ENCODE assay signal across 2 cellular contexts in the genomic region with DNA sequence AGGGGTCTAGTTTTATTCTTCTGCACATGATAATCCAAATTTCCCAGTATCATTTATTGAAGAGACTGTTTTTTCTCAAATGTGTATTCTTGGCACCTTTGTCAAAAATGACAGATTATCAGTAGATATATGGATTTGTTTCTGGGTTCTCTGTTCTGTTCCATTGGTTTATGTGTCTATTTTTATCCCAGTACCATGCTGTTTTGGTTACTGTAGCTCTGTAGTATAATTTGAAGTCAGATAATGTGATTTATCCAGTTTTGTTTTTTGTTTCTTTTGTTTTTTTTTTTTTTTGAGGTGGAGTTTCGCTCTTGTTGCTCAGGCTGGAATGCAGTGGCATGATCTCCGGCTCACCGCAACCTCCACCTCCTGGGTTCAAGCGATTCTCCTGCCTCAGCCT.
"Had no signal": no experiment of that assay in that cellular context is flagged by ENCODE, and none has a peak within 500 bp of the region (broad histone marks: within the 10 kb centered on the region; RNA-seq: fewer than 3 reads in every experiment).

No MANE protein-coding gene starts in this region.

- H3K4me3 ChIP-seq: GM12878 had no signal

- DNase-seq: GF-D8 had no signal
